ENCODE assay signal across 34 cellular contexts in the genomic region with DNA sequence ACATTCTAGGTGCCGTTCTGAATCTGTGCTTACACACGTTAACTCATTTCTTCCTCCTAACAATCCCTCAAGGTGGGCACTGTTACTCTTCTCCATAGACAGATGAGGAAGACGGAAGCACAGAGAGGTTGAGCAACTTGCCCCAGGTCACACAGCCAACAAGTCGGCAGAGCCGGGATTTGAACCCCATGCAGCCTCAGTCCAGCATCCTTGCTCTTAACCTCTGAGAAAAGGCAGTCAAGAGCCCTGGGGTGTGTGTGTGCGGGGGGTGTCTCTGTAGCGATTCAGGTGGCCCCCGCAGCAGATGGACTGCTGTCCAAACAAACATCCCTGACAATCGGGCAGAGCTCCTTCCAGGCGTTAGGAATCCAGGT.
"Had no signal": no experiment of that assay in that cellular context is flagged by ENCODE, and none has a peak within 500 bp of the region (broad histone marks: within the 10 kb centered on the region; RNA-seq: fewer than 3 reads in every experiment).

No MANE protein-coding gene starts in this region.

- H3K9ac ChIP-seq: KMS-11 had no signal

- H3K9me3 ChIP-seq: Peyer's patch had no signal

- H3K4me3 Mint-ChIP-seq: activated B cell treated with CpG ODN at 0.5 μM for 24 hours; activated CD4-positive, alpha-beta memory T cell treated with anti-CD3 and anti-CD28 coated beads for 36 hours; activated naive CD4-positive, alpha-beta T cell treated with anti-CD3 and anti-CD28 coated beads for 36 hours; activated naive CD8-positive, alpha-beta T cell; activated naive CD8-positive, alpha-beta T cell treated with anti-CD3 and anti-CD28 coated beads, Interleukin-2, amount 50 U/mL, for 24 hours; activated T-cell treated with anti-CD3 and anti-CD28 coated beads, Interleukin-2, amount 50 U/mL, for 4 hours; activated T-helper 1 cell treated with anti-CD3 and anti-CD28 coated beads, Interleukin-12 subunit alpha, Interleukin-12 subunit beta, Interleukin-2, Interleukin-4 antibody, amounts not matched to agents 30 ng/mL and 10 ng/mL and 1 ng/mL, durations not matched to agents 14 hours and 24 hours and 36 hours had no signal

- H3K4me2 ChIP-seq: KMS-11 had no signal

- ATAC-seq: activated naive CD8-positive, alpha-beta T cell treated with anti-CD3 and anti-CD28 coated beads, Interleukin-2, amount 50 U/mL, for 24 hours; activated T-cell treated with anti-CD3 and anti-CD28 coated beads, Interleukin-2, amount 50 U/mL, for 4 hours; PC-3; Right ventricle myocardium inferior had no signal

- H3K27ac ChIP-seq: brain microvascular endothelial cell, KMS-11, Peyer's patch, RWPE1, VCaP had no signal

- DNase-seq: activated B cell treated with CpG ODN at 0.5 μM for 24 hours; activated CD4-positive, alpha-beta memory T cell treated with anti-CD3 and anti-CD28 coated beads for 36 hours; activated CD4-positive, alpha-beta T cell treated with anti-CD3 and anti-CD28 coated beads for 4 hours; activated CD4-positive, alpha-beta T cell treated with anti-CD3 and anti-CD28 coated beads, Interleukin-2, amount 50 U/mL, for 1 hour; activated CD4-positive, CD25-positive, alpha-beta regulatory T cell treated with anti-CD3 and anti-CD28 coated beads, Interleukin-2, amount 50 U/mL, for 72 hours; activated CD8-positive, alpha-beta memory T cell treated with anti-CD3 and anti-CD28 coated beads, Interleukin-2, amount 50 U/mL, for 4 hours; activated gamma-delta T cell treated with Interleukin-2 at 50 U/mL for 16 hours; activated naive CD4-positive, alpha-beta T cell treated with anti-CD3 and anti-CD28 coated beads for 36 hours; activated naive CD8-positive, alpha-beta T cell treated with anti-CD3 and anti-CD28 coated beads, Interleukin-2, amount 50 U/mL, for 24 hours; activated T-cell treated with anti-CD3 and anti-CD28 coated beads for 4 hours; activated T-cell treated with anti-CD3 and anti-CD28 coated beads, Interleukin-2, amount 50 U/mL, for 4 hours; brain microvascular endothelial cell; central memory CD4-positive, alpha-beta T cell; MM.1S; MV-4-11; NCI-H1092; NCI-H1436 treated with DMSO at 0.1 percent for 48 hours; NCI-H1694 treated with DMSO at 0.1 percent for 48 hours; NCI-H2029; NCI-H345; NCI-H524 treated with DMSO at 0.1 percent for 48 hours; PC-3; Peyer's patch; SIG-M5; SW 1271; T-helper 1 cell; T-helper 2 cell; T-helper 9 cell had no signal

- H3K27ac Mint-ChIP-seq: activated B cell treated with CpG ODN at 0.5 μM for 24 hours; activated CD4-positive, alpha-beta memory T cell treated with anti-CD3 and anti-CD28 coated beads for 36 hours; activated naive CD4-positive, alpha-beta T cell treated with anti-CD3 and anti-CD28 coated beads for 36 hours; activated naive CD8-positive, alpha-beta T cell; activated naive CD8-positive, alpha-beta T cell treated with anti-CD3 and anti-CD28 coated beads, Interleukin-2, amount 50 U/mL, for 24 hours; activated T-helper 1 cell treated with anti-CD3 and anti-CD28 coated beads, Interleukin-12 subunit alpha, Interleukin-12 subunit beta, Interleukin-2, Interleukin-4 antibody, amounts not matched to agents 30 ng/mL and 10 ng/mL and 1 ng/mL, durations not matched to agents 14 hours and 24 hours and 36 hours had no signal

- H3K36me3 Mint-ChIP-seq: activated CD4-positive, alpha-beta memory T cell treated with anti-CD3 and anti-CD28 coated beads for 36 hours; activated naive CD8-positive, alpha-beta T cell had no signal

- H3K9me3 Mint-ChIP-seq: activated B cell treated with CpG ODN at 0.5 μM for 24 hours; activated CD4-positive, alpha-beta memory T cell treated with anti-CD3 and anti-CD28 coated beads for 36 hours; activated naive CD4-positive, alpha-beta T cell treated with anti-CD3 and anti-CD28 coated beads for 36 hours; activated naive CD8-positive, alpha-beta T cell treated with anti-CD3 and anti-CD28 coated beads, Interleukin-2, amount 50 U/mL, for 24 hours; activated T-cell treated with anti-CD3 and anti-CD28 coated beads, Interleukin-2, amount 50 U/mL, for 4 hours; activated T-helper 1 cell treated with anti-CD3 and anti-CD28 coated beads, Interleukin-12 subunit alpha, Interleukin-12 subunit beta, Interleukin-2, Interleukin-4 antibody, amounts not matched to agents 30 ng/mL and 10 ng/mL and 1 ng/mL, durations not matched to agents 14 hours and 24 hours and 36 hours had no signal

- H3K27me3 ChIP-seq: brain microvascular endothelial cell had no signal

- H3K36me3 ChIP-seq: brain microvascular endothelial cell, Peyer's patch had no signal

- H3K4me3 ChIP-seq: Peyer's patch had no signal
